In the genomic region with DNA sequence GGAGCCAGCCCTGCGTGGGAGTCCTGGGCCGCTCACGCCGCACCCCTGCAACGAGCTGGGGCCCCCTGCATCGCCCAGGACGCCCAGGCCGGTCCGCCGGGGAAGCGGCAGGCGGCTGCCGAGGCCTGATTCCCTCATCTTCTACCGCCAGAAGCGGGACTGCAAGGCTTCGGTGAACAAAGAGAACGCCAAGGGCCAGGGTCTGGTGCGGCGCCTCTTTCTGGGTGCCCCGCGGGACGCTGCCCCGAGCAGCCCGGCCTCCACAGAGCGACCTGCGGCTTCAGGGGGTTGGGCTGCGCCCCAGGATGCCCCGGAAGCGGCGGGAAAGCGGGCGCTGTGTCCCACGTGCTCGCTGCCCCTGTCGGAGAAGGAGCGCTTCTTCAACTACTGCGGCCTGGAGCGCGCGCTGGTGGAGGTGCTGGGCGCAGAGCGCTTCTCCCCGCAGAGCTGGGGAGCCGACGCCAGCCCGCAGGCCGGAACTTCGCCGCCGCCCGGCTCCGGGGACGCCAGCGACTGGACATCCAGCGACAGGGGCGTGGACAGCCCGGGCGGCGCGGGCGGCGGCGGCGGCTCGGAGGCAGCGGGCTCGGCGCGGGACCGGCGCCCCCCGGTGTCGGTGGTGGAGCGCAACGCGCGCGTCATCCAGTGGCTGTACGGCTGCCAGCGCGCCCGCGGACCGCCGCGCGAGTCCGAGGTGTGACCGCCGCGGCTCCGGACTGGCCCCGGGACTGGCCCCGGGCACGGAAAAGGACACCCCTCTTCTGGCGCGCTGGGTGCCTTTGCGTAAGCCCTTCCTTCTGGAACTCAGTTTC, we compare ENCODE assay signal across 8 cellular contexts. TPM values are rescaled to one million over a fixed set of nuclear protein-coding genes. Genes with fewer than 3 reads are reported as not detected.
DNase-seq lines count a peak whose midpoint lies in the region; ATAC-seq and TF ChIP-seq lines count a peak whose summit lies in the region.

No MANE protein-coding gene starts in this region.

- DNase-seq in NCI-H146 (lab: John Stamatoyannopoulos, UW) (peak; percentile 56), NCI-H146 treated with DMSO at 0.1 percent for 48 hours (lab: John Stamatoyannopoulos, UW; ENCODE audit: unreplicated experiment) (no peak), NT2/D1 (ENCODE audit: low read depth, low spot score) (no peak), cardiac muscle cell (ENCODE audit: low read depth in 1 of 2, low spot score in 1 of 2) (peak; percentile 57 to 84), osteocyte (ENCODE audit: extremely low spot score, unreplicated experiment) (no peak)
- peak; percentile 64 for DNase-seq in activated naive CD8-positive, alpha-beta T cell treated with anti-CD3 and anti-CD28 coated beads for 36 hours

- no peaks in the 10 kb centered on the region for H3K9me3 Mint-ChIP-seq in activated naive CD8-positive, alpha-beta T cell treated with anti-CD3 and anti-CD28 coated beads for 36 hours
- H3K9me3 Mint-ChIP-seq in osteocyte (ENCODE audit: unreplicated experiment): no peaks in the 10 kb centered on the region

- TF ChIP-seq CTCF in cardiac muscle cell (IDR thresholded peaks at IDR 0.05; ENCODE audit: low read depth, low read length) (peak; percentile 4), osteocyte (IDR thresholded peaks at IDR 0.05) (peak; percentile 37)

- no peak for ATAC-seq in GM21619 (IDR thresholded peaks at IDR 0.05; ENCODE audit: unreplicated experiment)
- no peak for ATAC-seq in HG02970 (IDR thresholded peaks at IDR 0.05; ENCODE audit: low FRiP score, unreplicated experiment)

- peaks cover 83% of the 10 kb centered on the region for H3K27me3 ChIP-seq in NT2/D1 (ENCODE audit: insufficient read depth, insufficient read length)
- H3K27me3 ChIP-seq in cardiac muscle cell: no peaks in the 10 kb centered on the region

- H3K4me3 ChIP-seq in NT2/D1 (ENCODE audit: insufficient read length, low read depth): peak overlapping the region; percentile 41
- peak overlapping the region; percentile 21 for H3K4me3 ChIP-seq in cardiac muscle cell

- H3K36me3 ChIP-seq in NT2/D1 (ENCODE audit: insufficient read depth, insufficient read length, low read length): no peaks in the 10 kb centered on the region
- no peaks in the 10 kb centered on the region for H3K36me3 ChIP-seq in cardiac muscle cell

- no peak overlapping the region for H3K27ac Mint-ChIP-seq in activated naive CD8-positive, alpha-beta T cell treated with anti-CD3 and anti-CD28 coated beads for 36 hours
- no peak overlapping the region for H3K27ac Mint-ChIP-seq in osteocyte (ENCODE audit: unreplicated experiment)

- no peaks in the 10 kb centered on the region for H3K9me3 ChIP-seq in NT2/D1 (ENCODE audit: insufficient read depth, low read length)
- no peaks in the 10 kb centered on the region for H3K9me3 ChIP-seq in cardiac muscle cell (ENCODE audit: low read depth)

- H3K9ac ChIP-seq in NT2/D1 (ENCODE audit: insufficient read length, low read depth): peak overlapping the region; percentile 82

- peaks cover 52% of the 10 kb centered on the region for H3K27me3 Mint-ChIP-seq in activated naive CD8-positive, alpha-beta T cell treated with anti-CD3 and anti-CD28 coated beads for 36 hours
- H3K27me3 Mint-ChIP-seq in osteocyte (ENCODE audit: unreplicated experiment): no peaks in the 10 kb centered on the region

- H3K27ac ChIP-seq in cardiac muscle cell: peak overlapping the region; percentile 32

- H3K4me1 Mint-ChIP-seq in activated naive CD8-positive, alpha-beta T cell treated with anti-CD3 and anti-CD28 coated beads for 36 hours: peaks cover 17% of the 10 kb centered on the region
- H3K4me1 Mint-ChIP-seq in osteocyte (ENCODE audit: unreplicated experiment): peaks cover 18% of the 10 kb centered on the region

- H3K36me3 Mint-ChIP-seq in activated naive CD8-positive, alpha-beta T cell treated with anti-CD3 and anti-CD28 coated beads for 36 hours: no peaks in the 10 kb centered on the region
- H3K36me3 Mint-ChIP-seq in osteocyte (ENCODE audit: unreplicated experiment): no peaks in the 10 kb centered on the region

- H3K4me1 ChIP-seq in NT2/D1 (ENCODE audit: insufficient read depth, insufficient read length) (peaks cover 46% of the 10 kb centered on the region), cardiac muscle cell (ENCODE audit: low read depth) (peaks cover 54% of the 10 kb centered on the region)

- H3K4me3 Mint-ChIP-seq in activated naive CD8-positive, alpha-beta T cell treated with anti-CD3 and anti-CD28 coated beads for 36 hours: peak overlapping the region; percentile 68
- peak overlapping the region; percentile 62 for H3K4me3 Mint-ChIP-seq in osteocyte (ENCODE audit: unreplicated experiment)

RNA-seq across cellular contexts. Expression of gene FAM110D, which starts 2.7 kb away (rescaled TPM):
- not detected for total RNA-seq in activated naive CD8-positive, alpha-beta T cell treated with anti-CD3 and anti-CD28 coated beads for 36 hours
- total RNA-seq in cardiac muscle cell (4.7 and 6.8 TPM in 2 replicates), osteocyte (not detected in 2 replicates)
- polyA plus RNA-seq in cardiac muscle cell: 8.1 and 10.9 TPM in 2 replicates

RNA-seq across cellular contexts. Expression of gene C1orf232, which starts 7.1 kb away (rescaled TPM):
- not detected for total RNA-seq in activated naive CD8-positive, alpha-beta T cell treated with anti-CD3 and anti-CD28 coated beads for 36 hours
- total RNA-seq in cardiac muscle cell: not detected in 2 replicates
- not detected in 2 replicates for polyA plus RNA-seq in cardiac muscle cell
- total RNA-seq in osteocyte: not detected in 2 replicates

RNA-seq across cellular contexts. Expression of gene ZNF593, which starts 8.1 kb away (rescaled TPM):
- total RNA-seq in activated naive CD8-positive, alpha-beta T cell treated with anti-CD3 and anti-CD28 coated beads for 36 hours: 10 to 100 TPM; 90.8 to 93.3 TPM
- total RNA-seq in cardiac muscle cell (34.5 and 47.8 TPM in 2 replicates), osteocyte (26.8 and 28.6 TPM in 2 replicates)
- polyA plus RNA-seq in cardiac muscle cell: 43.6 and 58.0 TPM in 2 replicates

RNA-seq across cellular contexts. Expression of gene ZNF593OS, which starts 10.0 kb away (rescaled TPM):
- total RNA-seq in activated naive CD8-positive, alpha-beta T cell treated with anti-CD3 and anti-CD28 coated beads for 36 hours: not detected
- total RNA-seq in cardiac muscle cell (not detected in 2 replicates), osteocyte (not detected in 2 replicates)
- polyA plus RNA-seq in cardiac muscle cell: 2.9 and 3.4 TPM in 2 replicates

RNA-seq across cellular contexts. Expression of gene CNKSR1, which starts 15.7 kb away (rescaled TPM):
- total RNA-seq in activated naive CD8-positive, alpha-beta T cell treated with anti-CD3 and anti-CD28 coated beads for 36 hours: 1 to 10 TPM; 2.2 to 2.4 TPM
- total RNA-seq in cardiac muscle cell (8.4 and 9.7 TPM in 2 replicates), osteocyte (0.89 and 1.1 TPM in 2 replicates)
- 7.5 and 7.6 TPM in 2 replicates for polyA plus RNA-seq in cardiac muscle cell

Comparison
In these comparisons a context has a peak if more than half of its experiments do, and no peak if none do; other contexts are left out.
1. DNase-seq: peak in NCI-H146 (single experiment), activated naive CD8-positive, alpha-beta T cell treated with anti-CD3 and anti-CD28 coated beads for 36 hours (single experiment) and cardiac muscle cell (2 of 2); none in NCI-H146 treated with DMSO at 0.1 percent for 48 hours (single experiment), NT2/D1 (single experiment) and osteocyte (single experiment).